28 cellular contexts compared by ENCODE assay signal in genomic region chr15:36734366-36734765, GRCh38.
"Had no signal": no experiment of that assay in that cellular context is flagged by ENCODE, and none has a peak within 500 bp of the region (broad histone marks: within the 10 kb centered on the region; RNA-seq: fewer than 3 reads in every experiment).

No MANE protein-coding gene starts in this region.

- H3K9me3 Mint-ChIP-seq: immature natural killer cell, nephron progenitor cell had no signal

- H3K4me1 ChIP-seq: esophagus muscularis mucosa, foreskin keratinocyte, gastroesophageal sphincter, stomach, thyroid gland, vagina had no signal

- H3K27ac Mint-ChIP-seq: immature natural killer cell; naive thymus-derived CD8-positive, alpha-beta T cell; nephron progenitor cell; stimulated activated effector memory CD8-positive, alpha-beta T cell treated with anti-CD3 and anti-CD28 coated beads, Interleukin-12 subunit alpha, Interleukin-12 subunit beta, amount 100 ng/mL, for 72 hours had no signal

- H3K4me3 ChIP-seq: coronary artery, esophagus muscularis mucosa, gastroesophageal sphincter, ovary, smooth muscle cell, stomach, thyroid gland, vagina had no signal

- H3K27me3 Mint-ChIP-seq: naive thymus-derived CD8-positive, alpha-beta T cell had no signal

- H3K9me3 ChIP-seq: esophagus muscularis mucosa, gastroesophageal sphincter, ovary, stomach, thyroid gland, vagina had no signal

- H3K27me3 ChIP-seq: esophagus muscularis mucosa, foreskin keratinocyte, gastroesophageal sphincter, ovary, stomach, thyroid gland, vagina had no signal

- H3K36me3 ChIP-seq: esophagus muscularis mucosa, gastroesophageal sphincter, ovary, stomach, thyroid gland, vagina had no signal

- DNase-seq: dermis blood vessel endothelial cell; effector memory CD4-positive, alpha-beta T cell; foreskin keratinocyte; hypothalamus; immature natural killer cell; islet precursor cell; kidney glomerular epithelial cell; mesenchymal stem cell; midbrain; naive thymus-derived CD8-positive, alpha-beta T cell; nephron progenitor cell; occipital lobe; ovary; posterior cingulate gyrus; stimulated activated CD4-positive, alpha-beta T cell treated with anti-CD3 and anti-CD28 coated beads, Interleukin-12 subunit alpha, Interleukin-12 subunit beta, amount 100 ng/mL, for 4 hours; stimulated activated CD4-positive, alpha-beta T cell treated with anti-CD3 and anti-CD28 coated beads, Interleukin-1b, Interleukin-23, amount 100 ng/mL, for 48 hours; stimulated activated CD4-positive, alpha-beta T cell treated with anti-CD3 and anti-CD28 coated beads, Interleukin-4, amount 100 ng/mL, for 24 hours; stimulated activated naive CD4-positive, alpha-beta T cell treated with Interleukin-2 at 50 U/mL for 16 hours; stomach; thyroid gland; trophoblast cell had no signal

- H3K4me3 Mint-ChIP-seq: immature natural killer cell; naive thymus-derived CD8-positive, alpha-beta T cell; nephron progenitor cell; stimulated activated effector memory CD8-positive, alpha-beta T cell treated with anti-CD3 and anti-CD28 coated beads, Interleukin-12 subunit alpha, Interleukin-12 subunit beta, amount 100 ng/mL, for 72 hours had no signal

- H3K27ac ChIP-seq: coronary artery, esophagus muscularis mucosa, foreskin keratinocyte, gastroesophageal sphincter, ovary, stomach, thyroid gland, vagina had no signal

- H3K36me3 Mint-ChIP-seq: stimulated activated effector memory CD8-positive, alpha-beta T cell treated with anti-CD3 and anti-CD28 coated beads, Interleukin-12 subunit alpha, Interleukin-12 subunit beta, amount 100 ng/mL, for 72 hours had no signal

- ATAC-seq: foreskin keratinocyte; gastroesophageal sphincter; naive thymus-derived CD8-positive, alpha-beta T cell; sciatic nerve; stimulated activated effector memory CD8-positive, alpha-beta T cell treated with anti-CD3 and anti-CD28 coated beads, Interleukin-12 subunit alpha, Interleukin-12 subunit beta, amount 100 ng/mL, for 72 hours had no signal

- H3K4me1 Mint-ChIP-seq: immature natural killer cell; nephron progenitor cell; stimulated activated effector memory CD8-positive, alpha-beta T cell treated with anti-CD3 and anti-CD28 coated beads, Interleukin-12 subunit alpha, Interleukin-12 subunit beta, amount 100 ng/mL, for 72 hours had no signal
